In genomic region chr2:39217192-39217550, GRCh38 we compare ENCODE assay signal across 18 cellular contexts. TPM values are rescaled to one million over a fixed set of nuclear protein-coding genes. Genes with fewer than 3 reads are reported as not detected.
DNase-seq lines count a peak whose midpoint lies in the region; FAIRE-seq and TF ChIP-seq lines count a peak whose summit lies in the region.
"Had no signal": no experiment of that assay in that cellular context is flagged by ENCODE, and none has a peak within 500 bp of the region (broad histone marks: within the 10 kb centered on the region; RNA-seq: fewer than 3 reads in every experiment).

No MANE protein-coding gene starts in this region.

- no peak for TF ChIP-seq POLR2A in GM12891 (IDR thresholded peaks at IDR 0.05; ENCODE audit: low read depth, low read length)

- peaks cover 25% of the 10 kb centered on the region for H3K9me3 Mint-ChIP-seq in T-helper 2 cell treated with Interferon-gamma antibody and Interleukin-4, amounts not matched to agents 5 μg/mL and 100 μg/mL, for 36 hours
- H3K9me3 Mint-ChIP-seq in immature natural killer cell, result no peaks in the 10 kb centered on the region
- H3K9me3 Mint-ChIP-seq: activated B cell treated with CpG ODN at 0.5 μM for 24 hours had no signal

- peak; percentile 35 for FAIRE-seq in GM12891 (lab: Jason Lieb, UNC)
- FAIRE-seq: bronchial epithelial cell, H1 had no signal

- peaks cover 33% of the 10 kb centered on the region for H3K36me3 Mint-ChIP-seq in T-helper 2 cell treated with Interferon-gamma antibody and Interleukin-4, amounts not matched to agents 5 μg/mL and 100 μg/mL, for 36 hours (ENCODE audit: low read depth)
- H3K36me3 Mint-ChIP-seq in immature natural killer cell, result no peaks in the 10 kb centered on the region

- H3K27me3 Mint-ChIP-seq in T-helper 2 cell treated with Interferon-gamma antibody and Interleukin-4, amounts not matched to agents 5 μg/mL and 100 μg/mL, for 36 hours (ENCODE audit: low read depth), result no peaks in the 10 kb centered on the region
- H3K27me3 Mint-ChIP-seq in immature natural killer cell (ENCODE audit: low read depth in 3 of 3), result no peaks in the 10 kb centered on the region
- H3K27me3 Mint-ChIP-seq: activated B cell treated with CpG ODN at 0.5 μM for 24 hours had no signal

- DNase-seq in T-helper 2 cell treated with Interferon-gamma antibody and Interleukin-4, amounts not matched to agents 5 μg/mL and 100 μg/mL, for 36 hours (ENCODE audit: low spot score), result no peak
- no peak for DNase-seq in T-helper 2 cell
- no peak for DNase-seq in GM12891 (ENCODE audit: insufficient read length, low spot score)
- DNase-seq in SW480 (ENCODE audit: low spot score), result peak; percentile 14
- no peak for DNase-seq in immature natural killer cell
- no peak for DNase-seq in anterior cingulate cortex (lab: John Stamatoyannopoulos, UW)
- DNase-seq in stimulated activated CD4-positive, alpha-beta T cell treated with anti-CD3 and anti-CD28 coated beads, Interleukin-4, amount 100 ng/mL, for 4 hours, result no peak
- DNase-seq in NCI-H2196 treated with DMSO at 0.1 percent for 48 hours (lab: John Stamatoyannopoulos, UW; ENCODE audit: unreplicated experiment), result no peak
- DNase-seq: activated B cell treated with CpG ODN at 0.5 μM for 24 hours, Calu3, IMR-90, left cardiac atrium, NCI-H2081 treated with DMSO at 0.1 percent for 48 hours, NCI-H526 treated with DMSO at 0.1 percent for 48 hours, posterior cingulate gyrus, testis had no signal

- peaks cover 69% of the 10 kb centered on the region for H3K4me1 Mint-ChIP-seq in T-helper 2 cell treated with Interferon-gamma antibody and Interleukin-4, amounts not matched to agents 5 μg/mL and 100 μg/mL, for 36 hours (ENCODE audit: low read depth)
- H3K4me1 Mint-ChIP-seq in immature natural killer cell, result peaks cover 33 to 44% of the 10 kb centered on the region in 2 donors

- H3K4me3 Mint-ChIP-seq in T-helper 2 cell treated with Interferon-gamma antibody and Interleukin-4, amounts not matched to agents 5 μg/mL and 100 μg/mL, for 36 hours, result peak overlapping the region; percentile 72
- H3K4me3 Mint-ChIP-seq in immature natural killer cell, result peak overlapping the region; percentile 52 to 78 (median 75)
- H3K4me3 Mint-ChIP-seq: activated B cell treated with CpG ODN at 0.5 μM for 24 hours had no signal

- H3K27ac Mint-ChIP-seq in T-helper 2 cell treated with Interferon-gamma antibody and Interleukin-4, amounts not matched to agents 5 μg/mL and 100 μg/mL, for 36 hours, result peak overlapping the region; percentile 97
- H3K27ac Mint-ChIP-seq in immature natural killer cell, result peak overlapping the region; percentile 65 to 82 (median 70)
- H3K27ac Mint-ChIP-seq: activated B cell treated with CpG ODN at 0.5 μM for 24 hours had no signal

TF ChIP-seq in GM12891, 5 proteins besides CTCF, POLR2A, EP300 and RAD21:
- TF ChIP-seq POLR2AphosphoS5 (IDR thresholded peaks at IDR 0.05; ENCODE audit: low read depth, low read length) (no peak), TAF1 (IDR thresholded peaks at IDR 0.05; ENCODE audit: low read depth, low read length) (no peak), POU2F2 (IDR thresholded peaks at IDR 0.05; ENCODE audit: low read depth, low read length) (no peak), SPI1 (IDR thresholded peaks at IDR 0.05; ENCODE audit: low read depth, low read length) (no peak), PAX5 (IDR thresholded peaks at IDR 0.05; ENCODE audit: insufficient read depth, low read length, severe bottlenecking) (no peak)

RNA-seq across cellular contexts. Expression of gene CDKL4, which starts 26.6 kb away (rescaled TPM):
- not detected for polyA plus RNA-seq in GM12891 (2012; ENCODE audit: low read depth, missing spikeins)
- not detected for polyA plus RNA-seq in immature natural killer cell
- polyA plus RNA-seq: H1, IMR-90 had no signal
